In genomic region chr12:13784504-13784903, GRCh38 we compare ENCODE assay signal across 15 cellular contexts.
A peak's percentile ranks its signal among the peaks of the same experiment; 100 is the strongest.
DNase-seq lines count a peak whose midpoint lies in the region; ATAC-seq, FAIRE-seq and TF ChIP-seq lines count a peak whose summit lies in the region.
"Had no signal": no experiment of that assay in that cellular context is flagged by ENCODE, and none has a peak within 500 bp of the region (broad histone marks: within the 10 kb centered on the region; RNA-seq: fewer than 3 reads in every experiment).

No MANE protein-coding gene starts in this region.

- TF ChIP-seq POLR2A in heart left ventricle (IDR thresholded peaks at IDR 0.05), result no peak

- no peak for FAIRE-seq in HTR-8/SVneo (lab: Jason Lieb, UNC)

- no peak overlapping the region for H3K4me3 ChIP-seq in heart left ventricle
- H3K4me3 ChIP-seq: BLaER1 had no signal

- no peak for TF ChIP-seq CTCF in heart left ventricle (IDR thresholded peaks at IDR 0.05)

- H3K27ac ChIP-seq in heart left ventricle, result no peak overlapping the region
- H3K27ac ChIP-seq: 22Rv1, BLaER1 had no signal

- no peaks in the 10 kb centered on the region for H3K9me3 ChIP-seq in heart left ventricle
- H3K9me3 ChIP-seq: BLaER1 had no signal

- intact Hi-C loops in heart left ventricle (cut with DNase I), result no loop called here

- 75 to 98% (median 88%) methylated on average over 1 of the region's 1 CpG for WGBS in heart left ventricle, 4 donors

- ATAC-seq in heart left ventricle (peak; percentile 58 to 92 (median 64)), HG03354 (IDR thresholded peaks at IDR 0.05; ENCODE audit: poor library complexity, severe bottlenecking, unreplicated experiment) (no peak)
- ATAC-seq: Panc1 had no signal

- H3K27me3 ChIP-seq in heart left ventricle, result no peaks in the 10 kb centered on the region
- H3K27me3 ChIP-seq: BLaER1 had no signal

- DNase-seq in DMS 273 (lab: John Stamatoyannopoulos, UW; ENCODE audit: unreplicated experiment), result peak; percentile 5
- DNase-seq in DMS 273 treated with DMSO at 0.1 percent for 48 hours (lab: John Stamatoyannopoulos, UW), result no peak
- peak; percentile 81 for DNase-seq in NCI-H446 treated with DMSO at 0.1 percent for 48 hours (lab: John Stamatoyannopoulos, UW)
- DNase-seq in heart left ventricle, result peak in 3 of 5 donors; percentile 23 to 47 (median 33)
- DNase-seq in renal cortical epithelial cell (ENCODE audit: low read depth), result peak; percentile 13
- no peak for DNase-seq in epidermal melanocyte (ENCODE audit: insufficient read length, low spot score)
- DNase-seq in HTR-8/SVneo (ENCODE audit: insufficient read length, low spot score), result no peak
- DNase-seq: NCI-H187 treated with DMSO at 0.1 percent for 48 hours, NCI-H510A, NCI-H82, SIG-M5 had no signal

- no peaks in the 10 kb centered on the region for H3K4me1 ChIP-seq in heart left ventricle

- no peaks in the 10 kb centered on the region for H3K36me3 ChIP-seq in heart left ventricle
- H3K36me3 ChIP-seq: BLaER1 had no signal

Comparison
In these comparisons a context has a peak if more than half of its experiments do, and no peak if none do; other contexts are left out.
1. DNase-seq: peak in DMS 273 (single experiment), NCI-H446 treated with DMSO at 0.1 percent for 48 hours (single experiment), heart left ventricle (3 of 5) and renal cortical epithelial cell (single experiment); none in DMS 273 treated with DMSO at 0.1 percent for 48 hours (single experiment), epidermal melanocyte (single experiment) and HTR-8/SVneo (single experiment).